ENCODE assay signal across 20 cellular contexts in the genomic region with DNA sequence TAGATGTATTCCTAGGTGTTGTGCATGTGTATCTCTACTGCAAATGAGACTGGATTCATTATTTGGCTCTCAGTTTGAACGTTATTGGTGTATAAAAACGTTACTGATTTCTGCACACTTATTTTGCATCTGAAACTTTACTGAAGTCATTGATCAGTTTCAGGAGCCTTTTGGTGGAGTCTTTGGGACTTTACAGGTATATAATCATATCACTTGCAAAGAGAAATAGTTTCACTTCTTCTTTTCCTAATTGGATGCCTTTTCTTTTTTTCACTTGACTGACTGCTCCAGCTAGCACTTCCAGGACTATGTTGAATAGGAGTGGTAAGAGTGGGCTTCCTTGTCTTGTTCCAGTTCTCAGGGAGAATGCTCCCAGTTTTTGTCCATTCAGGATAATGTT.
DNase-seq lines count a peak whose midpoint lies in the region; ATAC-seq and TF ChIP-seq lines count a peak whose summit lies in the region.
"Had no signal": no experiment of that assay in that cellular context is flagged by ENCODE, and none has a peak within 500 bp of the region (broad histone marks: within the 10 kb centered on the region; RNA-seq: fewer than 3 reads in every experiment).

No MANE protein-coding gene starts in this region.

- no peaks in the 10 kb centered on the region for H3K79me2 ChIP-seq in OCI-LY3 (ENCODE audit: low read length)

- peaks cover 10% of the 10 kb centered on the region for H3K9me3 ChIP-seq in OCI-LY3 (ENCODE audit: insufficient read depth, low read length)

- H3K4me1 ChIP-seq in OCI-LY3 (ENCODE audit: low read length) = peaks cover 27% of the 10 kb centered on the region
- H3K4me1 ChIP-seq: A549, BLaER1 had no signal

- H3K4me2 ChIP-seq in OCI-LY3 (ENCODE audit: low read length) = peak overlapping the region; percentile 21
- H3K4me2 ChIP-seq: A549, BLaER1 had no signal

- H2AFZ ChIP-seq in OCI-LY3 (ENCODE audit: low read depth, low read length) = no peak overlapping the region

- DNase-seq in GM13977 (ENCODE audit: low spot score) (peak; percentile 29), NCI-H1092 (lab: John Stamatoyannopoulos, UW) (no peak), NCI-H446 (lab: John Stamatoyannopoulos, UW) (no peak), NCI-H2081 treated with DMSO at 0.1 percent for 48 hours (lab: John Stamatoyannopoulos, UW) (no peak)
- DNase-seq: Calu3; CD8-positive, alpha-beta T cell; DMS53; KG1; MV-4-11; NCI-H1417; NCI-H2029; Right ventricle myocardium superior; SW 1271; T-helper 2 cell had no signal

- peaks cover 9% of the 10 kb centered on the region for H3K36me3 ChIP-seq in OCI-LY3 (replicated peaks; ENCODE audit: low read depth, low read length)

- in situ Hi-C loops in GM13977 (cut with MboI; ENCODE audit: low pct_unique_long_range_greater_than_20kb, low sequenced_read_pairs, unreplicated experiment) = no loop called here

- H3K27me3 ChIP-seq in OCI-LY3 (ENCODE audit: low read depth, low read length) = no peaks in the 10 kb centered on the region
- H3K27me3 ChIP-seq: BLaER1 had no signal

- H3K4me3 ChIP-seq in OCI-LY3 (ENCODE audit: low read length) = no peak overlapping the region
- H3K4me3 ChIP-seq: A549, BLaER1 had no signal

- H4K20me1 ChIP-seq in OCI-LY3 (ENCODE audit: insufficient read depth, low read length) = no peaks in the 10 kb centered on the region
- H4K20me1 ChIP-seq: BLaER1 had no signal

- ATAC-seq in GM19351 (IDR thresholded peaks at IDR 0.05; ENCODE audit: unreplicated experiment) (peak; percentile 69), HG02759 (IDR thresholded peaks at IDR 0.05; ENCODE audit: unreplicated experiment) (peak; percentile 56), HG03139 (IDR thresholded peaks at IDR 0.05; ENCODE audit: unreplicated experiment) (no peak)
- ATAC-seq: A549; CD8-positive, alpha-beta T cell had no signal

- no peak for TF ChIP-seq CTCF in GM13977 (IDR thresholded peaks at IDR 0.05; ENCODE audit: extremely low read depth, insufficient read depth, missing control alignments)
- no peak for TF ChIP-seq CTCF in OCI-LY3 (IDR thresholded peaks at IDR 0.05; ENCODE audit: low read depth, low read length)

- no peak overlapping the region for H3K27ac ChIP-seq in OCI-LY3 (ENCODE audit: low read length)
- H3K27ac ChIP-seq: A549, BLaER1 had no signal

- no peak overlapping the region for H3K9ac ChIP-seq in OCI-LY3 (ENCODE audit: low read length)
- H3K9ac ChIP-seq: BLaER1 had no signal
